In genomic region chr4:173504181-173504503, GRCh38 we compare ENCODE assay signal across 22 cellular contexts. TPM values are rescaled to one million over a fixed set of nuclear protein-coding genes. Genes with fewer than 3 reads are reported as not detected.
DNase-seq lines count a peak whose midpoint lies in the region; ATAC-seq, FAIRE-seq and TF ChIP-seq lines count a peak whose summit lies in the region.
"Had no signal": no experiment of that assay in that cellular context is flagged by ENCODE, and none has a peak within 500 bp of the region (broad histone marks: within the 10 kb centered on the region; RNA-seq: fewer than 3 reads in every experiment).

No MANE protein-coding gene starts in this region.

- no peak for FAIRE-seq in H1 (lab: Jason Lieb, UNC)
- FAIRE-seq: A549, RCC 7860 had no signal

- POLR2A ChIA-PET in H1 (lab: Charles Lee; ENCODE audit: partially characterized antibody): no interaction called here

- H3K27me3 Mint-ChIP-seq in natural killer cell (ENCODE audit: low read depth in 2 of 2): peaks cover 64 to 66% of the 10 kb centered on the region in 2 donors
- H3K27me3 Mint-ChIP-seq in natural killer cell treated with Interleukin-12 subunit alpha and Interleukin-12 subunit beta and Interleukin-15 and Interleukin-18, amount 100 ng/mL, for 72 hours: peaks cover 41 to 50% of the 10 kb centered on the region in 2 donors

- no peak overlapping the region for H3K4me3 ChIP-seq in H1 (ENCODE audit: extremely low read depth in 1 of 4, insufficient read depth in 2 of 4, low read depth in 3 of 4, low read length in 4 of 4)
- H3K4me3 ChIP-seq in mucosa of descending colon: no peak overlapping the region
- H3K4me3 ChIP-seq in mesendoderm (ENCODE audit: low read length): no peak overlapping the region
- H3K4me3 ChIP-seq: A549, MG63, SJCRH30 had no signal

- H2BK120ac ChIP-seq in H1 (replicated peaks; ENCODE audit: low read depth, low read length) (no peak overlapping the region), mesendoderm (ENCODE audit: low read depth, low read length) (no peak overlapping the region)

- H3K36me3 ChIP-seq in H1 (ENCODE audit: control insufficient read depth in 2 of 4, insufficient read depth in 4 of 4, low read length in 3 of 4): no peaks in the 10 kb centered on the region
- no peaks in the 10 kb centered on the region for H3K36me3 ChIP-seq in mucosa of descending colon (ENCODE audit: low read depth)
- H3K36me3 ChIP-seq in mesendoderm (ENCODE audit: control insufficient read depth, insufficient read depth, low read length): no peaks in the 10 kb centered on the region
- H3K36me3 ChIP-seq: MG63, SJCRH30 had no signal

- 12% methylated on average over 7 of the region's 7 CpGs; no CpG with 5 or more reads in 1 of the 2 experiments for WGBS in H1 (ENCODE audit: extremely low coverage in 1 of 2, insufficient coverage in 1 of 2, insufficient read length in 1 of 2, insufficient replicate concordance in 2 of 2, low coverage in 1 of 2, low lambda C conversion rate in 2 of 2, missing lambda C conversion rate in 1 of 2), 2 experiments
- no CpG with 5 or more reads among the region's 7 CpGs for WGBS in mesendoderm (ENCODE audit: extremely low coverage, insufficient coverage, low lambda C conversion rate)

- H3K36me3 Mint-ChIP-seq in natural killer cell: no peaks in the 10 kb centered on the region
- no peaks in the 10 kb centered on the region for H3K36me3 Mint-ChIP-seq in natural killer cell treated with Interleukin-12 subunit alpha and Interleukin-12 subunit beta and Interleukin-15 and Interleukin-18, amount 100 ng/mL, for 72 hours

- TF ChIP-seq EP300 in H1 (IDR thresholded peaks at IDR 0.05; ENCODE audit: borderline replicate concordance in 1 of 2, low read depth in 2 of 2, low read length in 2 of 2): no peak

- H3K18ac ChIP-seq in H1 (ENCODE audit: extremely low read depth, low read length) (no peak overlapping the region), mesendoderm (ENCODE audit: low read length) (no peak overlapping the region)

- no peak overlapping the region for H2BK5ac ChIP-seq in H1 (ENCODE audit: low read depth, low read length)
- no peak overlapping the region for H2BK5ac ChIP-seq in mesendoderm (ENCODE audit: low read length)

- H2BK15ac ChIP-seq in H1 (ENCODE audit: low read length) (no peak overlapping the region), mesendoderm (replicated peaks; ENCODE audit: low read depth) (no peak overlapping the region)

- H3K4ac ChIP-seq in H1 (replicated peaks; ENCODE audit: insufficient read length, low read depth, low read length) (no peak overlapping the region), mesendoderm (ENCODE audit: low read depth, low read length) (no peak overlapping the region)

- peaks cover 2% of the 10 kb centered on the region for H3K23me2 ChIP-seq in H1 (ENCODE audit: low read depth, low read length)

- no peak overlapping the region for H3K27ac Mint-ChIP-seq in natural killer cell
- H3K27ac Mint-ChIP-seq in natural killer cell treated with Interleukin-12 subunit alpha and Interleukin-12 subunit beta and Interleukin-15 and Interleukin-18, amount 100 ng/mL, for 72 hours: no peak overlapping the region
- H3K27ac Mint-ChIP-seq: CD14-positive monocyte had no signal

- H3K9ac ChIP-seq in H1 (replicated peaks in 1 of 4; ENCODE audit: extremely low read depth in 1 of 4, low read depth in 3 of 4, low read length in 3 of 4): no peak overlapping the region
- no peak overlapping the region for H3K9ac ChIP-seq in mesendoderm (ENCODE audit: low read length)
- H3K9ac ChIP-seq: KMS-11 had no signal

- H3K4me3 Mint-ChIP-seq in natural killer cell: peak overlapping the region; percentile 31
- H3K4me3 Mint-ChIP-seq in natural killer cell treated with Interleukin-12 subunit alpha and Interleukin-12 subunit beta and Interleukin-15 and Interleukin-18, amount 100 ng/mL, for 72 hours: no peak overlapping the region

- no peak overlapping the region for H3K14ac ChIP-seq in H1 (ENCODE audit: insufficient read length)

- no peak for TF ChIP-seq POLR2A in H1 (IDR thresholded peaks at IDR 0.05; ENCODE audit: control extremely low read depth in 1 of 2, low read depth in 2 of 2, low read length in 2 of 2)

- H3K79me2 ChIP-seq in H1 (ENCODE audit: control insufficient read depth in 1 of 2, insufficient read depth in 2 of 2, low read length in 2 of 2) (no peaks in the 10 kb centered on the region), mesendoderm (ENCODE audit: control insufficient read depth, insufficient read depth, low read length) (no peaks in the 10 kb centered on the region)

- TF ChIP-seq RAD21 in H1 (IDR thresholded peaks at IDR 0.05 in 1 of 2, conservative IDR thresholded peaks at IDR 0.05 in 1 of 2; ENCODE audit: low read depth in 2 of 2, low read length in 2 of 2): no peak

- no peak overlapping the region for H4K8ac ChIP-seq in H1 (ENCODE audit: extremely low read depth, insufficient read depth, low read length)
- H4K8ac ChIP-seq in mesendoderm (ENCODE audit: low read depth, low read length): no peak overlapping the region

- no peak overlapping the region for H3K23ac ChIP-seq in H1 (ENCODE audit: insufficient read length)
- H3K23ac ChIP-seq in mesendoderm (ENCODE audit: low read length): no peak overlapping the region

- H2BK20ac ChIP-seq in H1 (ENCODE audit: low read length): no peak overlapping the region

- no peak for ATAC-seq in natural killer cell
- no peak for ATAC-seq in natural killer cell treated with Interleukin-12 subunit alpha and Interleukin-12 subunit beta and Interleukin-15 and Interleukin-18, amount 100 ng/mL, for 72 hours
- no peak for ATAC-seq in mucosa of descending colon
- ATAC-seq: A549, HCT116 had no signal

- no peak overlapping the region for H2AK5ac ChIP-seq in H1 (ENCODE audit: low read depth, low read length)
- no peak overlapping the region for H2AK5ac ChIP-seq in mesendoderm (ENCODE audit: low read length)

- CTCF ChIA-PET in H1 (lab: Charles Lee; ENCODE audit: partially characterized antibody): interaction anchor here (1.2 to 5.9 kb wide), 11 partner anchors 10 to 707 kb away, joined by 4 to 39 read pairs (median 9); no protein-coding TSS in a partner anchor

- no peak for TF ChIP-seq CTCF in natural killer cell (IDR thresholded peaks at IDR 0.05)
- no peak for TF ChIP-seq CTCF in H1 (IDR thresholded peaks at IDR 0.05; ENCODE audit: control extremely low read depth in 1 of 3, insufficient read depth in 1 of 3, low read depth in 1 of 3, low read length in 3 of 3)
- TF ChIP-seq CTCF in mucosa of descending colon (IDR thresholded peaks at IDR 0.05): no peak

- peaks cover 0 to 2% of the 10 kb centered on the region in 2 donors for H3K9me3 Mint-ChIP-seq in natural killer cell
- no peaks in the 10 kb centered on the region for H3K9me3 Mint-ChIP-seq in natural killer cell treated with Interleukin-12 subunit alpha and Interleukin-12 subunit beta and Interleukin-15 and Interleukin-18, amount 100 ng/mL, for 72 hours

- H3K4me2 ChIP-seq in H1 (ENCODE audit: insufficient read depth in 1 of 2, low read depth in 2 of 2, low read length in 2 of 2) (no peak overlapping the region; a peak in 1 of 4 replicates), mesendoderm (ENCODE audit: low read length) (no peak overlapping the region)
- H3K4me2 ChIP-seq: A549, KMS-11 had no signal

- H4K91ac ChIP-seq in H1 (replicated peaks; ENCODE audit: insufficient read length, low read length): no peak overlapping the region

- peaks cover 7 to 13% of the 10 kb centered on the region in 2 experiments for H4K20me1 ChIP-seq in H1 (replicated peaks in 1 of 2; ENCODE audit: control insufficient read depth in 1 of 2, insufficient read depth in 2 of 2, low read length in 2 of 2)

- no peak for DNase-seq in natural killer cell
- DNase-seq in natural killer cell treated with Interleukin-12 subunit alpha and Interleukin-12 subunit beta and Interleukin-15 and Interleukin-18, amount 100 ng/mL, for 72 hours (ENCODE audit: low spot score): no peak
- DNase-seq in H1 (ENCODE audit: low read depth in 1 of 2, low spot score in 2 of 2): no peak
- DNase-seq in islet precursor cell: peak; percentile 50
- no peak for DNase-seq in NCI-H774 (lab: John Stamatoyannopoulos, UW)
- DNase-seq in mucosa of descending colon: no peak
- no peak for DNase-seq in mesendoderm
- DNase-seq in SIG-M5 (lab: John Stamatoyannopoulos, UW): no peak
- DNase-seq: COR-L47, DMS153, EL, MG63, NCI-H1092 treated with DMSO at 0.1 percent for 48 hours, NCI-H1694 treated with DMSO at 0.1 percent for 48 hours, NCI-H748 treated with DMSO at 0.1 percent for 48 hours, SJCRH30 had no signal

- H3K4me1 Mint-ChIP-seq in natural killer cell: peaks cover 22 to 43% of the 10 kb centered on the region in 2 donors
- H3K4me1 Mint-ChIP-seq in natural killer cell treated with Interleukin-12 subunit alpha and Interleukin-12 subunit beta and Interleukin-15 and Interleukin-18, amount 100 ng/mL, for 72 hours (ENCODE audit: low read depth in 2 of 2): peaks cover 11 to 23% of the 10 kb centered on the region in 2 donors

- no peaks in the 10 kb centered on the region for H3K79me1 ChIP-seq in H1 (ENCODE audit: low read depth, low read length)
- no peaks in the 10 kb centered on the region for H3K79me1 ChIP-seq in mesendoderm (ENCODE audit: low read length)

- H3K27me3 ChIP-seq in H1 (replicated peaks in 1 of 4; ENCODE audit: control insufficient read depth in 3 of 4, extremely low read depth in 1 of 4, insufficient read depth in 3 of 4, low read length in 3 of 4) (peaks cover 81 to 99% (median 96%) of the 10 kb centered on the region in 4 experiments), mesendoderm (ENCODE audit: insufficient read depth, low read length, poor library complexity) (peaks cover 78% of the 10 kb centered on the region)
- H3K27me3 ChIP-seq: MG63, SJCRH30 had no signal

- H2AFZ ChIP-seq in H1 (ENCODE audit: low read length): no peak overlapping the region

- no peak overlapping the region; the same call in 1 of the 2 replicates for H2BK12ac ChIP-seq in H1 (ENCODE audit: low read depth, low read length)

- H3K9me3 ChIP-seq in H1 (ENCODE audit: insufficient read depth in 2 of 2, low read depth in 1 of 2, low read length in 1 of 2): no peaks in the 10 kb centered on the region
- H3K9me3 ChIP-seq in mucosa of descending colon: no peaks in the 10 kb centered on the region
- H3K9me3 ChIP-seq: A549, MG63, SJCRH30 had no signal

- intact Hi-C loops in natural killer cell (cut with micrococcal nuclease) (no loop called here), mucosa of descending colon (cut with DNase I, micrococcal nuclease) (loop anchor here in 1 of 2 donors (10.0 kb wide), 1 partner anchor 811 kb away; no protein-coding TSS in a partner anchor)

- H3K4me1 ChIP-seq in H1 (replicated peaks in 1 of 4; ENCODE audit: control insufficient read depth in 3 of 4, insufficient read depth in 4 of 4, low read length in 3 of 4): peaks cover 12 to 36% (median 24%) of the 10 kb centered on the region in 4 experiments
- no peaks in the 10 kb centered on the region for H3K4me1 ChIP-seq in mucosa of descending colon (ENCODE audit: low read depth)
- H3K4me1 ChIP-seq in mesendoderm (ENCODE audit: control insufficient read depth, low read depth, low read length): peaks cover 2% of the 10 kb centered on the region
- H3K4me1 ChIP-seq: A549, SJCRH30 had no signal

- H4K5ac ChIP-seq in H1 (ENCODE audit: insufficient read length, low read depth, low read length) (no peak overlapping the region), mesendoderm (ENCODE audit: low read length) (no peak overlapping the region)

- no peak overlapping the region for H3K56ac ChIP-seq in H1 (replicated peaks; ENCODE audit: insufficient read length, low read depth, low read length)
- no peak overlapping the region for H3K56ac ChIP-seq in mesendoderm (ENCODE audit: low read length)

- H3K27ac ChIP-seq in H1 (ENCODE audit: low read depth, low read length) (no peak overlapping the region), mesendoderm (ENCODE audit: low read depth, low read length) (no peak overlapping the region)
- H3K27ac ChIP-seq: A549, HL-60, KMS-11, SJCRH30 had no signal

RNA-seq across cellular contexts. Expression of gene HAND2, which starts 25.9 kb away (rescaled TPM):
- not detected for total RNA-seq in natural killer cell
- total RNA-seq in natural killer cell treated with Interleukin-12 subunit alpha and Interleukin-12 subunit beta and Interleukin-15 and Interleukin-18, amount 100 ng/mL, for 72 hours: not detected
- not detected in 2 replicates for total RNA-seq in H1 (2021; fragmentation: NEBNext Ultra II Directional; extraction: Animal tissue kit (Norgen Biotek cat#: 25700))
- polyA plus RNA-seq in H1 (2011; rRNA removed): 0.05 TPM in 1 of 2 replicates, not detected in the other
- polyA plus RNA-seq in H1 (2011; cell fraction: cytosol; rRNA removed): 0.04 TPM
- polyA plus RNA-seq in H1 (2011; cell fraction: nucleus; rRNA removed): not detected
- polyA plus RNA-seq in H1 (2012, experiment 1 of 2): 0.05 to 0.37 TPM in 2 of 4 replicates, not detected in the others
- 0.47 TPM for polyA plus RNA-seq in H1 (2012, experiment 2 of 2)
- 0.04 TPM for polyA plus RNA-seq in H1 (2013, experiment 1 of 2)
- not detected for polyA plus RNA-seq in H1 (2013, experiment 2 of 2)
- polyA minus RNA-seq in H1 (2011; rRNA and poly(A)+ RNA removed): not detected in 2 replicates
- not detected for polyA minus RNA-seq in H1 (2011; cell fraction: cytosol; rRNA and poly(A)+ RNA removed)
- polyA minus RNA-seq in H1 (2011; cell fraction: nucleus; rRNA and poly(A)+ RNA removed): not detected
- 100 to 1,000 TPM in 1 of 3 donors, 10 to 100 TPM in 1, 1 to 10 TPM in 1; 3.3 to 175 (median 11.8) TPM for total RNA-seq in mucosa of descending colon
- polyA plus RNA-seq in mesendoderm (2013, experiment 1 of 2): 0.32 TPM
- polyA plus RNA-seq in mesendoderm (2013, experiment 2 of 2): 0.31 TPM
- polyA plus RNA-seq: CD14-positive monocyte had no signal
